ENCODE assay signal across 1 cellular context in genomic region chr9:68751556-68751955, GRCh38.
TF ChIP-seq lines count a peak whose summit lies in the region.

No MANE protein-coding gene starts in this region.

TF ChIP-seq in K562, 482 proteins besides CTCF, POLR2A, EP300 and RAD21:
- no peak for TF ChIP-seq NCOA6 (IDR thresholded peaks at IDR 0.05)
- TF ChIP-seq SMARCA5 (IDR thresholded peaks at IDR 0.05): no peak
- TF ChIP-seq, protein P1, sequence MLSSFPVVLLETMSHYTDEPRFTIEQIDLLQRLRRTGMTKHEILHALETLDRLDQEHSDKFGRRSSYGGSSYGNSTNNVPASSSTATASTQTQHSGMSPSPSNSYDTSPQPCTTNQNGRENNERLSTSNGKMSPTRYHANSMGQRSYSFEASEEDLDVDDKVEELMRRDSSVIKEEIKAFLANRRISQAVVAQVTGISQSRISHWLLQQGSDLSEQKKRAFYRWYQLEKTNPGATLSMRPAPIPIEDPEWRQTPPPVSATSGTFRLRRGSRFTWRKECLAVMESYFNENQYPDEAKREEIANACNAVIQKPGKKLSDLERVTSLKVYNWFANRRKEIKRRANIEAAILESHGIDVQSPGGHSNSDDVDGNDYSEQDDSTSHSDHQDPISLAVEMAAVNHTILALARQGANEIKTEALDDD (IDR thresholded peaks at IDR 0.05): no peak
- no peak for TF ChIP-seq JUNB (CRISPR knock-in tag; conservative IDR thresholded peaks at IDR 0.05)
- TF ChIP-seq RFX1 (IDR thresholded peaks at IDR 0.05): no peak
- no peak for TF ChIP-seq CEBPZ (IDR thresholded peaks at IDR 0.05; ENCODE audit: borderline replicate concordance, low read depth, low read length)
- TF ChIP-seq THAP7 (CRISPR knock-in tag; IDR thresholded peaks at IDR 0.05): no peak
- TF ChIP-seq SNRNP70 (optimal IDR thresholded peaks at IDR 0.05; ENCODE audit: low read depth, low read length): no peak
- no peak for TF ChIP-seq KDM5B (IDR thresholded peaks at IDR 0.05; ENCODE audit: insufficient replicate concordance, low read depth, low read length)
TF ChIP-seq in K562: peak in this region for 0.
